Comparison of ENCODE assay signal across 8 cellular contexts in genomic region chr2:24919977-24920812, GRCh38.
A peak's percentile ranks its signal among the peaks of the same experiment; 100 is the strongest.
DNase-seq lines count a peak whose midpoint lies in the region; ATAC-seq and TF ChIP-seq lines count a peak whose summit lies in the region.

Gene ADCY3, minus strand, starts transcription at chr2:24920237. Its CDS starts 1,250 bp downstream, at chr2:24918987.

- H3K9ac ChIP-seq in muscle layer of colon (ENCODE audit: low read length) = no peak within 1 kb of the TSS

- peak within 1 kb of the TSS; percentile 55 to 57 for H3K4me3 ChIP-seq in muscle layer of colon (ENCODE audit: low read depth in 1 of 2, low read length in 2 of 2)

- H3K27ac ChIP-seq in muscle layer of colon (ENCODE audit: low read depth, low read length) = no peak within 1 kb of the TSS

- peak; percentile 65 for ATAC-seq in HG02759 (IDR thresholded peaks at IDR 0.05; ENCODE audit: unreplicated experiment)

- no peaks in the 10 kb centered on the region for H3K4me1 ChIP-seq in muscle layer of colon (ENCODE audit: insufficient read depth, low read length)

- DNase-seq in NCI-H2081 (lab: John Stamatoyannopoulos, UW) (peak; percentile 54 to 66), NCI-H2081 treated with DMSO at 0.1 percent for 48 hours (lab: John Stamatoyannopoulos, UW) (no peak), NCI-H69 (lab: John Stamatoyannopoulos, UW) (peak; percentile 69), erythroblast (lab: John Stamatoyannopoulos, UW) (peak; percentile 31 to 55)
- peak; percentile 68 for DNase-seq in activated T-cell treated with anti-CD3 and anti-CD28 coated beads, Interleukin-2, amount 50 U/mL, for 1 hour
- peak; percentile 57 for DNase-seq in stimulated activated naive CD4-positive, alpha-beta T cell treated with Interleukin-2 at 50 U/mL for 16 hours (lab: John Stamatoyannopoulos, UW)

- H3K36me3 ChIP-seq in muscle layer of colon (ENCODE audit: insufficient read depth, low read length) = no peaks in the 10 kb centered on the region

- H3K9me3 ChIP-seq in muscle layer of colon (ENCODE audit: low read length) = no peaks in the 10 kb centered on the region

- TF ChIP-seq POLR2A in erythroblast (IDR thresholded peaks at IDR 0.05; ENCODE audit: low read length) = no peak

- no peaks in the 10 kb centered on the region for H3K27me3 ChIP-seq in muscle layer of colon (ENCODE audit: control insufficient read depth in 1 of 2, insufficient read depth in 2 of 2, low read length in 2 of 2)
